In the genomic region with DNA sequence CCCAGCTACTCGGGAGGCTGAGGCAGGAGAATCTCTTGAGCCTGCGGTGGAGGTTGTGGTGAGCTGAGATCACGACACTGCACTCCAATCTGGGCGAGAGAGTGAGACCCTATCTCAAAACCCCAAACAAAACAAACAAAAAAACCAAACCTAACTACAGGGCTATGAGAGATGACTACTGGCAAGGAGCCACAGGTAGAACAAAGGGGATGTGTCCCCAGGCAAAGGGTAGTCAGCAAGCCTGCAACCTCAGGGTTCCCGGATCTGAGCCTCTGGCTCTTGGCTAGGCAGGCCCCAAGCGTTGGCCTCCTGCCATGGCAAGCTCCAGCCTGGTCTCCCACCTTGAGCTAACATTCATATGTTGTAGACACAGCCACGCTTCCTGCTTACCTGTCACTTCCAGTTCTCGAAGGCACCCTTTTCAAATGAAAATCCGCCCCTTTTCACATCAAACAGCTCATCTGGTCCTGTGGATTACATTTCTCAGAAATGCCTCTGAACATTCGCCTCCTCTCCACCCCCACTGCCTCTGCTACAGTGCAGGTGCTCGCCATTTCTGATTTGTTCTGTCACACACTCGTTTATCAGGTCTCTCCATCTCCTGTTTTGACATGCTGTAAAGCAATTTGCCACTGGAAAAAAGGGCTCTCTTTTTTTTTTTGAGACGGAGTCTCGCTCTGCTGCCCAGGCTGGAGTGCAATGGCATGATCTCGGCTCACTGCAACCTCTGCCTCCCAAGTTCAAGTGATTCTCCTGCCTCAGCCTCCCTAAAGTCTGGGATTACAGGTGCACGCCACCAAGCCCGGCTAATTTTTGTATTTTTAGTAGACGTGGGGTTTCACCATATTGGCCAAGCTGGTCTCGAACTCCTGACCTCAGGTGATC, we compare ENCODE assay signal across 8 cellular contexts. TPM values are rescaled to one million over a fixed set of nuclear protein-coding genes. Genes with fewer than 3 reads are reported as not detected.
A peak's percentile ranks its signal among the peaks of the same experiment; 100 is the strongest.
DNase-seq lines count a peak whose midpoint lies in the region; ATAC-seq and TF ChIP-seq lines count a peak whose summit lies in the region.

No MANE protein-coding gene starts in this region.

- ATAC-seq in PC-3 (peak; percentile 80), HG03378 (IDR thresholded peaks at IDR 0.05; ENCODE audit: unreplicated experiment) (no peak)

- H3K36me3 ChIP-seq in PC-3 (ENCODE audit: low read depth, low read length): no peaks in the 10 kb centered on the region
- H3K36me3 ChIP-seq in mucosa of rectum (ENCODE audit: control insufficient read depth in 2 of 2, insufficient read depth in 2 of 2, low read length in 2 of 2): no peaks in the 10 kb centered on the region
- H3K36me3 ChIP-seq in transverse colon: no peaks in the 10 kb centered on the region

- no peaks in the 10 kb centered on the region for H4K20me1 ChIP-seq in PC-3 (ENCODE audit: low read length)

- H3K9me2 ChIP-seq in PC-3 (replicated peaks; ENCODE audit: low read length): no peaks in the 10 kb centered on the region

- H3K27me3 ChIP-seq in PC-3 (ENCODE audit: low read length): no peaks in the 10 kb centered on the region
- H3K27me3 ChIP-seq in mucosa of rectum (ENCODE audit: control insufficient read depth in 2 of 2, insufficient read depth in 2 of 2, low read length in 2 of 2): no peaks in the 10 kb centered on the region
- no peaks in the 10 kb centered on the region for H3K27me3 ChIP-seq in transverse colon

- no peak overlapping the region for H2AFZ ChIP-seq in PC-3 (ENCODE audit: low read length)

- peaks cover 46% of the 10 kb centered on the region for H3K4me1 ChIP-seq in PC-3 (ENCODE audit: insufficient read depth, low read length)
- peaks cover 26 to 32% of the 10 kb centered on the region in 2 donors for H3K4me1 ChIP-seq in mucosa of rectum (ENCODE audit: control insufficient read depth in 2 of 2, insufficient read depth in 2 of 2, low read length in 2 of 2)
- peaks cover 0 to 49% (median 29%) of the 10 kb centered on the region in 4 donors for H3K4me1 ChIP-seq in transverse colon

- CTCF ChIA-PET in PC-3 (lab: Charles Lee): interaction anchor here (0.6 kb wide), 1 partner anchor 342 kb away, joined by 3 read pairs; no protein-coding TSS in a partner anchor

- POLR2A ChIA-PET in PC-3 (lab: Charles Lee; ENCODE audit: unreplicated experiment): interaction anchor here (0.6 to 1.1 kb wide), 3 partner anchors 27 to 120 kb away, joined by 3 to 9 read pairs (median 4); a partner anchor contains a TSS

- no peaks in the 10 kb centered on the region for H3K9me3 ChIP-seq in PC-3 (ENCODE audit: low read length)
- no peaks in the 10 kb centered on the region for H3K9me3 ChIP-seq in mucosa of rectum (ENCODE audit: control insufficient read depth in 2 of 2, low read length in 2 of 2)
- no peaks in the 10 kb centered on the region for H3K9me3 ChIP-seq in transverse colon

- peak; percentile 89 for DNase-seq in DMS153 treated with DMSO at 0.1 percent for 48 hours (lab: John Stamatoyannopoulos, UW; ENCODE audit: unreplicated experiment)
- peak; percentile 99 for DNase-seq in PC-3
- DNase-seq in activated T-helper 9 cell treated with anti-CD3 and anti-CD28 coated beads, Interleukin-2, amount 50 U/mL, for 16 hours (ENCODE audit: low read depth): peak; percentile 39
- peak; percentile 83 for DNase-seq in transverse colon
- DNase-seq in putamen (ENCODE audit: low spot score): no peak
- no peak for DNase-seq in RKO (ENCODE audit: low spot score)

- in situ Hi-C loops in transverse colon (cut with MboI; ENCODE audit: low pct_ligation_motif_present in 1 of 4, low pct_unique_long_range_greater_than_20kb in 1 of 4, low sequenced_read_pairs in 3 of 4): no loop called here

- no peaks in the 10 kb centered on the region for H3K79me2 ChIP-seq in PC-3 (ENCODE audit: low read length)

- TF ChIP-seq POLR2A in transverse colon (IDR thresholded peaks at IDR 0.05): no peak

- WGBS in transverse colon (ENCODE audit: low coverage in 1 of 2), 2 donors: 49 to 55% methylated on average over 11 to 19 of the region's 19 CpGs

- H3K27ac ChIP-seq in PC-3 (ENCODE audit: low read length): peak overlapping the region; percentile 72
- peak overlapping the region; percentile 75 to 96 for H3K27ac ChIP-seq in mucosa of rectum (ENCODE audit: low read depth in 2 of 2, low read length in 2 of 2)
- H3K27ac ChIP-seq in transverse colon: peak overlapping the region; percentile 76 to 85 (median 84)

- TF ChIP-seq EP300 in transverse colon (IDR thresholded peaks at IDR 0.05; ENCODE audit: low read depth): no peak

- no TSS peak for BruUV-seq in PC-3 (replicated peaks; lab: Mats Ljungman, UMichigan)

- TF ChIP-seq CTCF in PC-3 (conservative IDR thresholded peaks at IDR 0.05; ENCODE audit: low read depth, low read length): no peak
- no peak for TF ChIP-seq CTCF in transverse colon (IDR thresholded peaks at IDR 0.05)

- H3K4me3 ChIP-seq in PC-3 (ENCODE audit: low read length) (no peak overlapping the region), mucosa of rectum (ENCODE audit: low read length in 2 of 2) (peak overlapping the region in 1 of 2 donors; percentile 49), transverse colon (peak overlapping the region in 1 of 4 donors; percentile 14)

- H3K9ac ChIP-seq in PC-3 (ENCODE audit: low read length) (0 out of 2 replicates have a peak overlapping the region, but pooled peaks have one; percentile 17), mucosa of rectum (ENCODE audit: low read depth in 1 of 2, low read length in 2 of 2) (peak overlapping the region in 1 of 2 donors; percentile 0)

- intact Hi-C loops in PC-3 (cut with micrococcal nuclease): loop anchor here (2.0 kb wide), 2 partner anchors 14 to 58 kb away; a partner anchor contains a TSS
- intact Hi-C loops in transverse colon (cut with DNase I; ENCODE audit: low total_unique reads): no loop called here

- peak overlapping the region; percentile 44 for H3K4me2 ChIP-seq in PC-3 (ENCODE audit: low read length)

- peaks cover 7% of the 10 kb centered on the region for H3F3A ChIP-seq in PC-3 (ENCODE audit: low read length, unreplicated experiment)

RNA-seq across cellular contexts. Expression of a gene that starts 13.1 kb away (rescaled TPM):
- 177 and 197 TPM in 2 replicates for total RNA-seq in PC-3 (2014; rRNA removed)
- total RNA-seq in transverse colon: 100 to 1,000 TPM in 2 of 4 donors, 10 to 100 TPM in 2; 68.8 to 143 (median 114) TPM

Comparison
In these comparisons a context has a peak if more than half of its experiments do, and no peak if none do; other contexts are left out.
1. DNase-seq: peak in DMS153 treated with DMSO at 0.1 percent for 48 hours (single experiment), PC-3 (single experiment), activated T-helper 9 cell treated with anti-CD3 and anti-CD28 coated beads, Interleukin-2, amount 50 U/mL, for 16 hours (single experiment) and transverse colon (single experiment); none in putamen (single experiment) and RKO (single experiment).
2. Peak in every context shown above with its lines, with median percentiles within 50 percentile points of each other: H3K27ac ChIP-seq.